ENCODE assay signal across 19 cellular contexts in genomic region chr2:241573741-241574140, GRCh38. TPM values are rescaled to one million over a fixed set of nuclear protein-coding genes. Genes with fewer than 3 reads are reported as not detected.
A peak's percentile ranks its signal among the peaks of the same experiment; 100 is the strongest.
DNase-seq lines count a peak whose midpoint lies in the region; ATAC-seq, FAIRE-seq and TF ChIP-seq lines count a peak whose summit lies in the region.
"Had no signal": no experiment of that assay in that cellular context is flagged by ENCODE, and none has a peak within 500 bp of the region (broad histone marks: within the 10 kb centered on the region; RNA-seq: fewer than 3 reads in every experiment).

No MANE protein-coding gene starts in this region.

- DNase-seq in activated naive CD4-positive, alpha-beta T cell treated with anti-CD3 and anti-CD28 coated beads, Interleukin-2, amount 10 ng/mL, durations not matched to agents 7 days and 5 days: peak; percentile 16
- DNase-seq in activated naive CD4-positive, alpha-beta T cell (lab: John Stamatoyannopoulos, UW): no peak
- DNase-seq in mammary epithelial cell (no peak), left lung (peak; percentile 27 to 43), D721Med (ENCODE audit: insufficient read length, low spot score) (no peak), GM03348 (ENCODE audit: low spot score) (no peak)
- DNase-seq in stimulated activated effector memory CD8-positive, alpha-beta T cell treated with anti-CD3 and anti-CD28 coated beads, Interleukin-12 subunit alpha, Interleukin-12 subunit beta, amount 100 ng/mL, for 72 hours (ENCODE audit: low spot score in 2 of 2): no peak
- DNase-seq in activated CD4-positive, alpha-beta T cell treated with anti-CD3 and anti-CD28 coated beads, Interleukin-2, amount 50 U/mL, for 48 hours: no peak
- DNase-seq: 8988T; CD8-positive, alpha-beta T cell; NCI-H1048; NCI-H1436 treated with DMSO at 0.1 percent for 48 hours; NCI-H2029 treated with DMSO at 0.1 percent for 48 hours; NCI-H510A; NCI-H82 had no signal

- H3K4me1 ChIP-seq in mammary epithelial cell (ENCODE audit: insufficient read depth, low read length) (no peaks in the 10 kb centered on the region), left lung (peaks cover 0 to 4% of the 10 kb centered on the region in 2 donors)

- H3K9me3 ChIP-seq in mammary epithelial cell (replicated peaks; ENCODE audit: insufficient read depth, low read length) (no peaks in the 10 kb centered on the region), left lung (no peaks in the 10 kb centered on the region)
- H3K9me3 ChIP-seq: BLaER1 had no signal

- intact Hi-C loops in mammary epithelial cell (cut with micrococcal nuclease): no loop called here
- intact Hi-C loops in left lung (cut with DNase I): no loop called here

- TF ChIP-seq CTCF in mammary epithelial cell (conservative IDR thresholded peaks at IDR 0.05 in 1 of 2, IDR thresholded peaks at IDR 0.05 in 1 of 2; ENCODE audit: extremely low read depth in 1 of 2, insufficient read depth in 1 of 2, low read depth in 1 of 2, low read length in 2 of 2) (no peak), left lung (IDR thresholded peaks at IDR 0.05) (no peak), D721Med (IDR thresholded peaks at IDR 0.05; ENCODE audit: insufficient read depth, missing control alignments) (no peak)

- dilution Hi-C loops in mammary epithelial cell (cut with HindIII; ENCODE audit: low sequenced_read_pairs): no loop called here

- no peak overlapping the region for H3K4me3 ChIP-seq in mammary epithelial cell (replicated peaks in 1 of 3; ENCODE audit: insufficient read depth in 1 of 3, low read depth in 2 of 3, low read length in 3 of 3)
- no peak overlapping the region for H3K4me3 ChIP-seq in left lung
- H3K4me3 ChIP-seq: BLaER1 had no signal

- H3K36me3 ChIP-seq in mammary epithelial cell (ENCODE audit: insufficient read depth, low read length) (no peaks in the 10 kb centered on the region), left lung (peaks cover 0 to 37% of the 10 kb centered on the region in 2 donors)

- no peaks in the 10 kb centered on the region for H3K27me3 Mint-ChIP-seq in activated naive CD4-positive, alpha-beta T cell treated with anti-CD3 and anti-CD28 coated beads, Interleukin-2, amount 10 ng/mL, durations not matched to agents 7 days and 5 days

- H3K36me3 Mint-ChIP-seq in activated naive CD4-positive, alpha-beta T cell treated with anti-CD3 and anti-CD28 coated beads, Interleukin-2, amount 10 ng/mL, durations not matched to agents 7 days and 5 days: no peaks in the 10 kb centered on the region
- peaks cover 14% of the 10 kb centered on the region for H3K36me3 Mint-ChIP-seq in stimulated activated effector memory CD8-positive, alpha-beta T cell treated with anti-CD3 and anti-CD28 coated beads, Interleukin-12 subunit alpha, Interleukin-12 subunit beta, amount 100 ng/mL, for 72 hours

- H3K4me1 Mint-ChIP-seq in activated naive CD4-positive, alpha-beta T cell treated with anti-CD3 and anti-CD28 coated beads, Interleukin-2, amount 10 ng/mL, durations not matched to agents 7 days and 5 days: no peaks in the 10 kb centered on the region
- H3K4me1 Mint-ChIP-seq in stimulated activated effector memory CD8-positive, alpha-beta T cell treated with anti-CD3 and anti-CD28 coated beads, Interleukin-12 subunit alpha, Interleukin-12 subunit beta, amount 100 ng/mL, for 72 hours: no peaks in the 10 kb centered on the region

- H3K4me2 ChIP-seq in mammary epithelial cell (ENCODE audit: insufficient read depth, low read depth, low read length): no peak overlapping the region
- H3K4me2 ChIP-seq: BLaER1, KMS-11 had no signal

- H3K4me3 Mint-ChIP-seq in activated naive CD4-positive, alpha-beta T cell treated with anti-CD3 and anti-CD28 coated beads, Interleukin-2, amount 10 ng/mL, durations not matched to agents 7 days and 5 days: no peak overlapping the region
- no peak overlapping the region for H3K4me3 Mint-ChIP-seq in stimulated activated effector memory CD8-positive, alpha-beta T cell treated with anti-CD3 and anti-CD28 coated beads, Interleukin-12 subunit alpha, Interleukin-12 subunit beta, amount 100 ng/mL, for 72 hours
- H3K4me3 Mint-ChIP-seq: CD8-positive, alpha-beta T cell had no signal

- ATAC-seq in left lung: no peak
- peak; percentile 9 for ATAC-seq in stimulated activated effector memory CD8-positive, alpha-beta T cell treated with anti-CD3 and anti-CD28 coated beads, Interleukin-12 subunit alpha, Interleukin-12 subunit beta, amount 100 ng/mL, for 72 hours
- ATAC-seq: CD8-positive, alpha-beta T cell; Right ventricle myocardium inferior had no signal

- TSS peak; percentile 31 for BruUV-seq in mammary epithelial cell (replicated peaks; lab: Mats Ljungman, UMichigan)

- 86% methylated on average over 12 of the region's 12 CpGs for WGBS in mammary epithelial cell (ENCODE audit: low coverage, missing lambda C conversion rate)

- H4K20me1 ChIP-seq in mammary epithelial cell (ENCODE audit: insufficient read depth, low read length): no peaks in the 10 kb centered on the region
- H4K20me1 ChIP-seq: BLaER1 had no signal

- H3K79me2 ChIP-seq in mammary epithelial cell (ENCODE audit: insufficient read depth, low read length): peaks cover 7% of the 10 kb centered on the region

- no peak overlapping the region for H3K27ac Mint-ChIP-seq in activated naive CD4-positive, alpha-beta T cell treated with anti-CD3 and anti-CD28 coated beads, Interleukin-2, amount 10 ng/mL, durations not matched to agents 7 days and 5 days
- no peak overlapping the region for H3K27ac Mint-ChIP-seq in stimulated activated effector memory CD8-positive, alpha-beta T cell treated with anti-CD3 and anti-CD28 coated beads, Interleukin-12 subunit alpha, Interleukin-12 subunit beta, amount 100 ng/mL, for 72 hours
- H3K27ac Mint-ChIP-seq: CD8-positive, alpha-beta T cell had no signal

- H3K9me3 Mint-ChIP-seq in activated naive CD4-positive, alpha-beta T cell treated with anti-CD3 and anti-CD28 coated beads, Interleukin-2, amount 10 ng/mL, durations not matched to agents 7 days and 5 days: no peaks in the 10 kb centered on the region
- H3K9me3 Mint-ChIP-seq in stimulated activated effector memory CD8-positive, alpha-beta T cell treated with anti-CD3 and anti-CD28 coated beads, Interleukin-12 subunit alpha, Interleukin-12 subunit beta, amount 100 ng/mL, for 72 hours: no peaks in the 10 kb centered on the region
- H3K9me3 Mint-ChIP-seq: CD8-positive, alpha-beta T cell had no signal

- no peak overlapping the region for H3K27ac ChIP-seq in mammary epithelial cell (ENCODE audit: insufficient read depth, low read depth, low read length)
- H3K27ac ChIP-seq in left lung: no peak overlapping the region
- H3K27ac ChIP-seq: BLaER1, KMS-11 had no signal

- FAIRE-seq in D721Med (lab: Jason Lieb, UNC): no peak
- FAIRE-seq: H54 had no signal

- in situ Hi-C loops in mammary epithelial cell (cut with MboI; ENCODE audit: low sequenced_read_pairs in 2 of 2): no loop called here

- H2AFZ ChIP-seq in mammary epithelial cell (ENCODE audit: low read depth, low read length): no peak overlapping the region

- H3K27me3 ChIP-seq in mammary epithelial cell (ENCODE audit: insufficient read depth, low read length) (no peaks in the 10 kb centered on the region), left lung (no peaks in the 10 kb centered on the region)
- H3K27me3 ChIP-seq: BLaER1 had no signal

- H3K9ac ChIP-seq in mammary epithelial cell (ENCODE audit: insufficient read depth, low read length): no peak overlapping the region
- H3K9ac ChIP-seq: BLaER1, KMS-11 had no signal

- CTCF ChIA-PET in activated naive CD4-positive, alpha-beta T cell treated with anti-CD3 and anti-CD28 coated beads, Interleukin-2, amount 10 ng/mL, durations not matched to agents 7 days and 5 days (lab: Charles Lee): no interaction called here
- CTCF ChIA-PET in mammary epithelial cell (lab: Charles Lee; ENCODE audit: low non-redundant PET): no interaction called here

RNA-seq across cellular contexts. Expression of gene BOK, which starts 15.2 kb away (rescaled TPM):
- total RNA-seq in mammary epithelial cell (10 to 100 TPM; 21.3 to 38.5 TPM), left lung (10 to 100 TPM; 34.9 to 66.5 TPM)
- 23.3 TPM for polyA plus RNA-seq in mammary epithelial cell
- polyA minus RNA-seq in mammary epithelial cell: 7.2 TPM
- total RNA-seq: CD8-positive, alpha-beta T cell had no signal

Comparison
In these comparisons a context has a peak if more than half of its experiments do, and no peak if none do; other contexts are left out.
1. DNase-seq: peak in activated naive CD4-positive, alpha-beta T cell treated with anti-CD3 and anti-CD28 coated beads, Interleukin-2, amount 10 ng/mL, durations not matched to agents 7 days and 5 days (single experiment) and left lung (2 of 2); none in activated naive CD4-positive, alpha-beta T cell (0 of 4), mammary epithelial cell (single experiment), stimulated activated effector memory CD8-positive, alpha-beta T cell treated with anti-CD3 and anti-CD28 coated beads, Interleukin-12 subunit alpha, Interleukin-12 subunit beta, amount 100 ng/mL, for 72 hours (0 of 2), D721Med (single experiment), GM03348 (single experiment) and activated CD4-positive, alpha-beta T cell treated with anti-CD3 and anti-CD28 coated beads, Interleukin-2, amount 50 U/mL, for 48 hours (0 of 2).